Comparison of ENCODE assay signal across 24 cellular contexts in the genomic region with DNA sequence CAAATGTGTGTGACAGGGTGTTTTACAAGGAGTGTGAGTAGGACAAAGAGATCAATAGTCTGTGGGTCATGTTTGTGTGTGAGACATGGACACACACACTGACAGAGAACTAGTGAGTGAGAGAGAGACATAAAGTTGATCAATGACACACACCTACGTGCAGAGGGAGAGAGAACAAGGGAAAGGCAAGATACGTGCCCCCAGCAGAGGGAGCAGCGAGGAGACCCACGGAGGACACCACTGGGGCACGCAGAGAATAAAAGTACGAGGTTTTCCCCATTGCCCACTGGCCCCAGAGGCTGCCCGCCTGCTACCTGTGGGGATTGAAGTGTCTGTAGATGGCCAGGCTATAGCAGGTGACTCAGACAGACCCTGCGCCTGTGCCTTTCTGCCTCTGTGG.
DNase-seq lines count a peak whose midpoint lies in the region; ATAC-seq, FAIRE-seq and TF ChIP-seq lines count a peak whose summit lies in the region.
"Had no signal": no experiment of that assay in that cellular context is flagged by ENCODE, and none has a peak within 500 bp of the region (broad histone marks: within the 10 kb centered on the region; RNA-seq: fewer than 3 reads in every experiment).

No MANE protein-coding gene starts in this region.

- ATAC-seq in HepG2 = peak; percentile 74
- no peak for ATAC-seq in HG02870 (IDR thresholded peaks at IDR 0.05; ENCODE audit: unreplicated experiment)
- ATAC-seq: activated T-cell treated with anti-CD3 and anti-CD28 coated beads, Interleukin-2, amount 50 U/mL, for 72 hours; sciatic nerve had no signal

- intact Hi-C loops in HepG2 (cut with micrococcal nuclease; ENCODE audit: unreplicated experiment) = no loop called here

- H3K36me3 Mint-ChIP-seq in mesothelial cell of epicardium = no peaks in the 10 kb centered on the region
- H3K36me3 Mint-ChIP-seq: immature natural killer cell had no signal

- BruUV-seq in HepG2 (replicated peaks; lab: Mats Ljungman, UMichigan) = no TSS peak

- H3K27me3 ChIP-seq in HepG2 (ENCODE audit: control insufficient read depth in 1 of 2, insufficient read depth in 2 of 2, low read length in 2 of 2) = no peaks in the 10 kb centered on the region; a peak in 1 of 5 replicates
- H3K27me3 ChIP-seq: ovary, thyroid gland had no signal

- H3K4me3 Mint-ChIP-seq in mesothelial cell of epicardium = no peak overlapping the region
- H3K4me3 Mint-ChIP-seq: activated T-cell treated with anti-CD3 and anti-CD28 coated beads, Interleukin-2, amount 50 U/mL, for 72 hours; immature natural killer cell had no signal

- no peak overlapping the region for H3K27ac Mint-ChIP-seq in mesothelial cell of epicardium
- H3K27ac Mint-ChIP-seq: activated T-cell treated with anti-CD3 and anti-CD28 coated beads, Interleukin-2, amount 50 U/mL, for 72 hours; immature natural killer cell had no signal

- in situ Hi-C loops in SK-MEL-5 (cut with HindIII; ENCODE audit: low pct_unique_long_range_greater_than_20kb, low sequenced_read_pairs) (no loop called here), HepG2 (cut with HindIII; ENCODE audit: extremely low pct_ligation_motif_present, low pct_unique_long_range_greater_than_20kb) (no loop called here)

- TF ChIP-seq CTCF in D721Med (IDR thresholded peaks at IDR 0.05; ENCODE audit: insufficient read depth, missing control alignments) = peak; percentile 39
- TF ChIP-seq CTCF in HEK293 (tag by site-specific recombination; IDR thresholded peaks at IDR 0.05) = peak; percentile 62
- TF ChIP-seq CTCF in HepG2 (CRISPR knock-in tag; IDR thresholded peaks at IDR 0.05) = peak; percentile 21; the same call in 1 of the 2 replicates
- TF ChIP-seq CTCF in mesothelial cell of epicardium (IDR thresholded peaks at IDR 0.05; ENCODE audit: unreplicated experiment) = no peak

- H3K36me3 ChIP-seq in HEK293 (ENCODE audit: control insufficient read depth in 2 of 2, insufficient read depth in 1 of 2, low read length in 2 of 2) = no peaks in the 10 kb centered on the region
- no peaks in the 10 kb centered on the region for H3K36me3 ChIP-seq in HepG2 (replicated peaks in 1 of 2; ENCODE audit: control insufficient read depth in 1 of 2, insufficient read depth in 2 of 2, low read length in 2 of 2)
- H3K36me3 ChIP-seq: ovary, thyroid gland had no signal

- CTCF ChIA-PET in HEK293 (lab: Yijun Ruan, JAX) (no interaction called here), HepG2 (lab: Yijun Ruan, JAX; ENCODE audit: low intra/inter-chr PET ratio, low total read pairs) (no interaction called here)

- DNase-seq in D721Med (ENCODE audit: insufficient read length, low spot score) (no peak), SK-MEL-5 (ENCODE audit: low read depth, low spot score) (peak; percentile 28), HepG2 (ENCODE audit: low spot score) (no peak), mesothelial cell of epicardium (ENCODE audit: low spot score in 2 of 2, unreplicated experiment in 2 of 2) (no peak)
- no peak for DNase-seq in stimulated activated CD4-positive, alpha-beta T cell treated with anti-CD3 and anti-CD28 coated beads, Interleukin-4, amount 100 ng/mL, for 4 hours
- DNase-seq in NK-92 treated with Interleukin-12 subunit alpha and Interleukin-12 subunit beta, amount 100 ng/mL, for 24 hours (lab: John Stamatoyannopoulos, UW) = no peak
- DNase-seq: activated CD4-positive, CD25-positive, alpha-beta regulatory T cell treated with anti-CD3 and anti-CD28 coated beads, Interleukin-2, amount 50 U/mL, for 72 hours; activated CD8-positive, alpha-beta memory T cell treated with anti-CD3 and anti-CD28 coated beads for 24 hours; activated naive CD4-positive, alpha-beta T cell treated with anti-CD3 and anti-CD28 coated beads, Interleukin-2, amount 50 U/mL, for 16 hours; activated T-cell treated with anti-CD3 and anti-CD28 coated beads, Interleukin-2, amount 50 U/mL, for 72 hours; EL; head of caudate nucleus; immature natural killer cell; NCI-H2029; NCI-H510A; OCI-M1; ovary; stimulated activated naive CD4-positive, alpha-beta T cell; thyroid gland had no signal

- no peak overlapping the region for H3K4me2 ChIP-seq in HepG2 (ENCODE audit: low read depth, low read length)

- TF ChIP-seq POLR2A in HepG2 (IDR thresholded peaks at IDR 0.05; ENCODE audit: insufficient read depth in 1 of 2, low read depth in 2 of 2, low read length in 2 of 2) = no peak

- H3K9me3 ChIP-seq in HEK293 (ENCODE audit: control insufficient read depth, insufficient read depth, low read depth, low read length) (no peaks in the 10 kb centered on the region), HepG2 (ENCODE audit: low read length) (no peaks in the 10 kb centered on the region)
- H3K9me3 ChIP-seq: ovary, thyroid gland had no signal

- FAIRE-seq in D721Med (lab: Jason Lieb, UNC) = no peak
- FAIRE-seq in HepG2 (lab: Jason Lieb, UNC) = no peak
- FAIRE-seq: astrocyte had no signal

- H3K9ac ChIP-seq in HepG2 (ENCODE audit: insufficient read depth, low read depth, low read length) = no peak overlapping the region

- no peak overlapping the region for H3K27ac ChIP-seq in HEK293 (ENCODE audit: extremely low read depth, low read depth, low read length)
- no peak overlapping the region for H3K27ac ChIP-seq in HepG2 (ENCODE audit: extremely low read length, insufficient read depth, low read length)
- H3K27ac ChIP-seq: ovary, thyroid gland had no signal

- TF ChIP-seq RAD21 in HepG2 (CRISPR knock-in tag; IDR thresholded peaks at IDR 0.05) = no peak

- TF ChIP-seq EP300 in HepG2 (IDR thresholded peaks at IDR 0.05; ENCODE audit: low read depth in 2 of 2, low read length in 2 of 2) (no peak), HepG2 (CRISPR knock-in tag; IDR thresholded peaks at IDR 0.05; ENCODE audit: borderline replicate concordance) (no peak)

- no peaks in the 10 kb centered on the region for H4K20me1 ChIP-seq in HepG2 (ENCODE audit: insufficient read depth, low read length)

- H3K4me1 Mint-ChIP-seq in mesothelial cell of epicardium = no peaks in the 10 kb centered on the region

- no peaks in the 10 kb centered on the region for H3K4me1 ChIP-seq in HEK293 (ENCODE audit: control insufficient read depth, insufficient read depth, low read length)
- H3K4me1 ChIP-seq in HepG2 (ENCODE audit: insufficient read depth, low read length) = no peaks in the 10 kb centered on the region
- H3K4me1 ChIP-seq: thyroid gland had no signal

- no peak overlapping the region for H3K4me3 ChIP-seq in HEK293 (ENCODE audit: low read depth, low read length)
- no peak overlapping the region for H3K4me3 ChIP-seq in HepG2 (replicated peaks in 1 of 3; ENCODE audit: insufficient read depth in 1 of 3, low read depth in 2 of 3, low read length in 3 of 3)
- H3K4me3 ChIP-seq: lung, ovary, thyroid gland had no signal

- no peak overlapping the region for H2AFZ ChIP-seq in HepG2 (ENCODE audit: low read length)

- POLR2A ChIA-PET in HEK293 (lab: Yijun Ruan, JAX) = no interaction called here
- POLR2A ChIA-PET in HepG2 (lab: Yijun Ruan, JAX) = no interaction called here

- WGBS in HepG2 (ENCODE audit: low lambda C conversion rate) = 12% methylated on average over 6 of the region's 8 CpGs

- H3K9me3 Mint-ChIP-seq in mesothelial cell of epicardium = no peaks in the 10 kb centered on the region
- H3K9me3 Mint-ChIP-seq: activated T-cell treated with anti-CD3 and anti-CD28 coated beads, Interleukin-2, amount 50 U/mL, for 72 hours; immature natural killer cell had no signal

- no peaks in the 10 kb centered on the region for H3K79me2 ChIP-seq in HepG2 (ENCODE audit: insufficient read depth, low read length)

- peaks cover 4% of the 10 kb centered on the region for H3K27me3 Mint-ChIP-seq in mesothelial cell of epicardium (ENCODE audit: low read depth)

TF ChIP-seq in HEK293, 187 proteins besides CTCF, POLR2A, EP300 and RAD21:
- TF ChIP-seq ZNF426 (tag by site-specific recombination; IDR thresholded peaks at IDR 0.05) = no peak

TF ChIP-seq in HepG2, 621 proteins besides CTCF, POLR2A, EP300 and RAD21 (continues in another document):
- TF ChIP-seq ZNF143 (CRISPR knock-in tag; IDR thresholded peaks at IDR 0.05) (no peak), ATRX (CRISPR knock-in tag; IDR thresholded peaks at IDR 0.05; ENCODE audit: borderline replicate concordance) (no peak), MBD4 (IDR thresholded peaks at IDR 0.05; ENCODE audit: borderline replicate concordance, low read length) (no peak), ZNF205 (CRISPR knock-in tag; IDR thresholded peaks at IDR 0.05) (no peak)
- TF ChIP-seq, protein P1, sequence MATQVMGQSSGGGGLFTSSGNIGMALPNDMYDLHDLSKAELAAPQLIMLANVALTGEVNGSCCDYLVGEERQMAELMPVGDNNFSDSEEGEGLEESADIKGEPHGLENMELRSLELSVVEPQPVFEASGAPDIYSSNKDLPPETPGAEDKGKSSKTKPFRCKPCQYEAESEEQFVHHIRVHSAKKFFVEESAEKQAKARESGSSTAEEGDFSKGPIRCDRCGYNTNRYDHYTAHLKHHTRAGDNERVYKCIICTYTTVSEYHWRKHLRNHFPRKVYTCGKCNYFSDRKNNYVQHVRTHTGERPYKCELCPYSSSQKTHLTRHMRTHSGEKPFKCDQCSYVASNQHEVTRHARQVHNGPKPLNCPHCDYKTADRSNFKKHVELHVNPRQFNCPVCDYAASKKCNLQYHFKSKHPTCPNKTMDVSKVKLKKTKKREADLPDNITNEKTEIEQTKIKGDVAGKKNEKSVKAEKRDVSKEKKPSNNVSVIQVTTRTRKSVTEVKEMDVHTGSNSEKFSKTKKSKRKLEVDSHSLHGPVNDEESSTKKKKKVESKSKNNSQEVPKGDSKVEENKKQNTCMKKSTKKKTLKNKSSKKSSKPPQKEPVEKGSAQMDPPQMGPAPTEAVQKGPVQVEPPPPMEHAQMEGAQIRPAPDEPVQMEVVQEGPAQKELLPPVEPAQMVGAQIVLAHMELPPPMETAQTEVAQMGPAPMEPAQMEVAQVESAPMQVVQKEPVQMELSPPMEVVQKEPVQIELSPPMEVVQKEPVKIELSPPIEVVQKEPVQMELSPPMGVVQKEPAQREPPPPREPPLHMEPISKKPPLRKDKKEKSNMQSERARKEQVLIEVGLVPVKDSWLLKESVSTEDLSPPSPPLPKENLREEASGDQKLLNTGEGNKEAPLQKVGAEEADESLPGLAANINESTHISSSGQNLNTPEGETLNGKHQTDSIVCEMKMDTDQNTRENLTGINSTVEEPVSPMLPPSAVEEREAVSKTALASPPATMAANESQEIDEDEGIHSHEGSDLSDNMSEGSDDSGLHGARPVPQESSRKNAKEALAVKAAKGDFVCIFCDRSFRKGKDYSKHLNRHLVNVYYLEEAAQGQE (IDR thresholded peaks at IDR 0.05; ENCODE audit: borderline replicate concordance in 1 of 2, low read depth in 1 of 2, low read length in 2 of 2) = no peak
- TF ChIP-seq, protein P2, sequence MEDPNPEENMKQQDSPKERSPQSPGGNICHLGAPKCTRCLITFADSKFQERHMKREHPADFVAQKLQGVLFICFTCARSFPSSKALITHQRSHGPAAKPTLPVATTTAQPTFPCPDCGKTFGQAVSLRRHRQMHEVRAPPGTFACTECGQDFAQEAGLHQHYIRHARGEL (CRISPR knock-in tag; IDR thresholded peaks at IDR 0.05) = no peak
